ENCODE assay signal across 8 cellular contexts in genomic region chr4:41214158-41215146, GRCh38. TPM values are rescaled to one million over a fixed set of nuclear protein-coding genes. Genes with fewer than 3 reads are reported as not detected.
A peak's percentile ranks its signal among the peaks of the same experiment; 100 is the strongest.
DNase-seq lines count a peak whose midpoint lies in the region; ATAC-seq, FAIRE-seq and TF ChIP-seq lines count a peak whose summit lies in the region.

APBB2 (minus strand) TSS chr4:41214542; CDS start chr4:41033254, 181,288 bp downstream.

- H3K27ac Mint-ChIP-seq in activated naive CD8-positive, alpha-beta T cell treated with anti-CD3 and anti-CD28 coated beads, Interleukin-2, amount 50 U/mL, for 24 hours, result no peak within 1 kb of the TSS

- no peaks in the 10 kb centered on the region for H3K9me3 Mint-ChIP-seq in activated naive CD8-positive, alpha-beta T cell treated with anti-CD3 and anti-CD28 coated beads, Interleukin-2, amount 50 U/mL, for 24 hours

- H3K9me3 ChIP-seq in uterus, result no peaks in the 10 kb centered on the region

- ATAC-seq in GM21786 (IDR thresholded peaks at IDR 0.05; ENCODE audit: unreplicated experiment), result peak; percentile 43
- peak; percentile 71 for ATAC-seq in activated naive CD8-positive, alpha-beta T cell treated with anti-CD3 and anti-CD28 coated beads, Interleukin-2, amount 50 U/mL, for 24 hours

- FAIRE-seq in G401.6 (lab: Jason Lieb, UNC), result peak; percentile 47

- intact Hi-C loops in head of caudate nucleus (cut with DNase I) (loop anchor here (2.0 to 10.0 kb wide), 4 partner anchors 142 to 480 kb away; no protein-coding TSS in a partner anchor), uterus (cut with DNase I; ENCODE audit: low total_unique reads) (loop anchor here (5.0 kb wide), 2 partner anchors 237 to 287 kb away; no protein-coding TSS in a partner anchor)

- H3K27me3 ChIP-seq in uterus, result no peaks in the 10 kb centered on the region

- no peaks in the 10 kb centered on the region for H3K36me3 ChIP-seq in uterus

- no peaks in the 10 kb centered on the region for H3K4me1 ChIP-seq in uterus

- H3K4me3 Mint-ChIP-seq in activated naive CD8-positive, alpha-beta T cell treated with anti-CD3 and anti-CD28 coated beads, Interleukin-2, amount 50 U/mL, for 24 hours, result peak within 1 kb of the TSS; percentile 75

- peak within 1 kb of the TSS; percentile 71 to 74 for H3K4me3 ChIP-seq in uterus

- in situ Hi-C loops in KBM-7 (cut with MboI; ENCODE audit: low pct_unique_long_range_greater_than_20kb, low sequenced_read_pairs), result loop anchor here (25.0 kb wide), 1 partner anchor 227 kb away; no protein-coding TSS in a partner anchor

- peak; percentile 54 to 97 (median 84) for TF ChIP-seq CTCF in uterus (IDR thresholded peaks at IDR 0.05)

- peak; percentile 88 to 89 for TF ChIP-seq POLR2A in uterus (IDR thresholded peaks at IDR 0.05)

- no peaks in the 10 kb centered on the region for H3K36me3 Mint-ChIP-seq in activated naive CD8-positive, alpha-beta T cell treated with anti-CD3 and anti-CD28 coated beads, Interleukin-2, amount 50 U/mL, for 24 hours (ENCODE audit: low read depth)

- peak within 1 kb of the TSS; percentile 82 to 87 for H3K27ac ChIP-seq in uterus

- H3K4me1 Mint-ChIP-seq in activated naive CD8-positive, alpha-beta T cell treated with anti-CD3 and anti-CD28 coated beads, Interleukin-2, amount 50 U/mL, for 24 hours, result peaks cover 26% of the 10 kb centered on the region

- DNase-seq in KBM-7, result peak; percentile 95
- DNase-seq in activated naive CD8-positive, alpha-beta T cell treated with anti-CD3 and anti-CD28 coated beads, Interleukin-2, amount 50 U/mL, for 24 hours, result peak; percentile 65
- peak; percentile 90 to 98 (median 95) for DNase-seq in head of caudate nucleus
- peak; percentile 94 for DNase-seq in occipital lobe (lab: John Stamatoyannopoulos, UW)
- DNase-seq in uterus, result peak; percentile 95

- H3K27me3 Mint-ChIP-seq in activated naive CD8-positive, alpha-beta T cell treated with anti-CD3 and anti-CD28 coated beads, Interleukin-2, amount 50 U/mL, for 24 hours, result peaks cover 57% of the 10 kb centered on the region

TF ChIP-seq in PFSK-1, 5 proteins besides CTCF, POLR2A, EP300 and RAD21:
- no peak for TF ChIP-seq FOXP2 (optimal IDR thresholded peaks at IDR 0.05; ENCODE audit: borderline replicate concordance, extremely low read depth, extremely low read length, insufficient read depth)
- TF ChIP-seq SIN3A (IDR thresholded peaks at IDR 0.05; ENCODE audit: borderline replicate concordance, insufficient read depth, low read length), result peak; percentile 56; the same call in 1 of the 2 replicates
- TF ChIP-seq TAF1 (IDR thresholded peaks at IDR 0.05; ENCODE audit: borderline replicate concordance, insufficient read depth, low read length), result peak; percentile 92; the same call in 1 of the 2 replicates
- TF ChIP-seq, protein P1, sequence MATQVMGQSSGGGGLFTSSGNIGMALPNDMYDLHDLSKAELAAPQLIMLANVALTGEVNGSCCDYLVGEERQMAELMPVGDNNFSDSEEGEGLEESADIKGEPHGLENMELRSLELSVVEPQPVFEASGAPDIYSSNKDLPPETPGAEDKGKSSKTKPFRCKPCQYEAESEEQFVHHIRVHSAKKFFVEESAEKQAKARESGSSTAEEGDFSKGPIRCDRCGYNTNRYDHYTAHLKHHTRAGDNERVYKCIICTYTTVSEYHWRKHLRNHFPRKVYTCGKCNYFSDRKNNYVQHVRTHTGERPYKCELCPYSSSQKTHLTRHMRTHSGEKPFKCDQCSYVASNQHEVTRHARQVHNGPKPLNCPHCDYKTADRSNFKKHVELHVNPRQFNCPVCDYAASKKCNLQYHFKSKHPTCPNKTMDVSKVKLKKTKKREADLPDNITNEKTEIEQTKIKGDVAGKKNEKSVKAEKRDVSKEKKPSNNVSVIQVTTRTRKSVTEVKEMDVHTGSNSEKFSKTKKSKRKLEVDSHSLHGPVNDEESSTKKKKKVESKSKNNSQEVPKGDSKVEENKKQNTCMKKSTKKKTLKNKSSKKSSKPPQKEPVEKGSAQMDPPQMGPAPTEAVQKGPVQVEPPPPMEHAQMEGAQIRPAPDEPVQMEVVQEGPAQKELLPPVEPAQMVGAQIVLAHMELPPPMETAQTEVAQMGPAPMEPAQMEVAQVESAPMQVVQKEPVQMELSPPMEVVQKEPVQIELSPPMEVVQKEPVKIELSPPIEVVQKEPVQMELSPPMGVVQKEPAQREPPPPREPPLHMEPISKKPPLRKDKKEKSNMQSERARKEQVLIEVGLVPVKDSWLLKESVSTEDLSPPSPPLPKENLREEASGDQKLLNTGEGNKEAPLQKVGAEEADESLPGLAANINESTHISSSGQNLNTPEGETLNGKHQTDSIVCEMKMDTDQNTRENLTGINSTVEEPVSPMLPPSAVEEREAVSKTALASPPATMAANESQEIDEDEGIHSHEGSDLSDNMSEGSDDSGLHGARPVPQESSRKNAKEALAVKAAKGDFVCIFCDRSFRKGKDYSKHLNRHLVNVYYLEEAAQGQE (IDR thresholded peaks at IDR 0.05; ENCODE audit: insufficient read depth in 1 of 2, low read depth in 2 of 2, low read length in 2 of 2), result no peak
- peak; percentile 87 for TF ChIP-seq POLR2AphosphoS5 (IDR thresholded peaks at IDR 0.05; ENCODE audit: low read depth, low read length)

RNA-seq across cellular contexts. Expression of gene APBB2, which starts in this region (rescaled TPM):
- polyA plus RNA-seq in PFSK-1 (2012; ENCODE audit: insufficient read length, low read depth), result 26.6 TPM
- total RNA-seq in occipital lobe, result 78.5 TPM
- total RNA-seq in uterus, result 100 to 1,000 TPM in 2 of 4 donors, 10 to 100 TPM in 2; 32.4 to 133 (median 92.1) TPM

Comparison
In these comparisons a context has a peak if more than half of its experiments do, and no peak if none do; other contexts are left out.
1. Peak in every context shown above with its lines: DNase-seq, ATAC-seq, H3K4me3 ChIP-seq and H3K27ac ChIP-seq.